In the genomic region with DNA sequence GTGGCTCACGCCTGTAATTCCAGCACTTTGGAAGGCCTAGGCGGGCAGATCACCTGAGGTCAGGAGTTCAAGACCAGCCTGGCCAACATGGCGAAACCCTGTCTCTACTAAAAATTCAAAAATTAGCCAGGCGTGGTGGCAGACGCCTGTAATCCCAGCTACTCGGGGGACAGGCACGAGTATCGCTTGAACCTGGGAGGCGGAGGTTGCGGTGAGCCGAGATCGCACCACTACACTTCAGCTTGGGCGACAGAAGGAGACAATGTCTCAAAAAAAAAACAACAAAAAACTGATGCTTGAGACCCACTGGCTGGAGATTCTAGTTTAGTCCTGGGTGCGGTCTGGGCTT, we compare ENCODE assay signal across 8 cellular contexts. TPM values are rescaled to one million over a fixed set of nuclear protein-coding genes. Genes with fewer than 3 reads are reported as not detected.
A peak's percentile ranks its signal among the peaks of the same experiment; 100 is the strongest.
DNase-seq lines count a peak whose midpoint lies in the region; ATAC-seq and TF ChIP-seq lines count a peak whose summit lies in the region.
"Not testable (repeated sequence)": the region's sequence is repeated elsewhere in the genome, so short reads cannot be mapped to it uniquely, and the experiment has no call there.

No MANE protein-coding gene starts in this region.

- H3K4me3 ChIP-seq in MM.1S (ENCODE audit: low read length) (peak overlapping the region; percentile 82), fibroblast of the aortic adventitia (ENCODE audit: low read depth, low read length) (peak overlapping the region; percentile 35), prostate gland (peak overlapping the region; percentile 57 to 58), upper lobe of left lung (peak overlapping the region in 3 of 4 donors; percentile 73 to 75 (median 74))

- not testable (repeated sequence) for H3K4me1 ChIP-seq in MM.1S (ENCODE audit: low read length); prostate gland (replicated peaks); upper lobe of left lung

- H3K36me3 ChIP-seq in MM.1S (replicated peaks; ENCODE audit: insufficient read depth, low read length); prostate gland; upper lobe of left lung: not testable (repeated sequence)

- not testable (repeated sequence) for H4K20me1 ChIP-seq in MM.1S (ENCODE audit: insufficient read depth, low read length)

- peak overlapping the region; percentile 42; the same call in 1 of the 2 replicates for H2AFZ ChIP-seq in MM.1S (ENCODE audit: low read length)

- H3K4me3 Mint-ChIP-seq in activated CD4-positive, alpha-beta T cell treated with anti-CD3 and anti-CD28 coated beads, Interleukin-2, amount 10 ng/mL, durations not matched to agents 7 days and 5 days, result peak overlapping the region; percentile 84
- H3K4me3 Mint-ChIP-seq in brain (peak overlapping the region; percentile 85 to 97 (median 86)), memory B cell (peak overlapping the region; percentile 87)

- H3K4me1 Mint-ChIP-seq in activated CD4-positive, alpha-beta T cell treated with anti-CD3 and anti-CD28 coated beads, Interleukin-2, amount 10 ng/mL, durations not matched to agents 7 days and 5 days, result peaks cover 30% of the 10 kb centered on the region
- H3K4me1 Mint-ChIP-seq in brain (peaks cover 21% of the 10 kb centered on the region), memory B cell (peaks cover 15% of the 10 kb centered on the region)

- H3F3A ChIP-seq in MM.1S (ENCODE audit: insufficient read depth, low read length), result not testable (repeated sequence)

- not testable (repeated sequence) for H3K9me3 Mint-ChIP-seq in activated CD4-positive, alpha-beta T cell treated with anti-CD3 and anti-CD28 coated beads, Interleukin-2, amount 10 ng/mL, durations not matched to agents 7 days and 5 days; brain; memory B cell

- not testable (repeated sequence) for H3K27me3 ChIP-seq in MM.1S (replicated peaks; ENCODE audit: insufficient read depth, low read length); prostate gland (replicated peaks; ENCODE audit: insufficient read depth); upper lobe of left lung

- H3K9me3 ChIP-seq in MM.1S (replicated peaks; ENCODE audit: insufficient read depth, low read length); prostate gland: not testable (repeated sequence)
- H3K9me3 ChIP-seq in upper lobe of left lung, result peaks cover 0 to 11% (median 0%) of the 10 kb centered on the region in 4 donors

- not testable (repeated sequence) for H3K27me3 Mint-ChIP-seq in activated CD4-positive, alpha-beta T cell treated with anti-CD3 and anti-CD28 coated beads, Interleukin-2, amount 10 ng/mL, durations not matched to agents 7 days and 5 days; brain; memory B cell

- not testable (repeated sequence) for TF ChIP-seq EP300 in upper lobe of left lung (IDR thresholded peaks at IDR 0.05)

- H3K4me2 ChIP-seq in MM.1S (ENCODE audit: low read depth, low read length), result peak overlapping the region; percentile 74; the same call in 1 of the 2 replicates

- H3K36me3 Mint-ChIP-seq in activated CD4-positive, alpha-beta T cell treated with anti-CD3 and anti-CD28 coated beads, Interleukin-2, amount 10 ng/mL, durations not matched to agents 7 days and 5 days (ENCODE audit: low read depth); brain; memory B cell: not testable (repeated sequence)

- intact Hi-C loops in prostate gland (cut with DNase I), result loop anchor here (5.0 kb wide), 1 partner anchor 39 kb away; a partner anchor contains a TSS

- H3K9me2 ChIP-seq in MM.1S (replicated peaks; ENCODE audit: insufficient read depth, low read length), result not testable (repeated sequence)

- CTCF ChIA-PET in activated CD4-positive, alpha-beta T cell treated with anti-CD3 and anti-CD28 coated beads, Interleukin-2, amount 10 ng/mL, durations not matched to agents 7 days and 5 days (lab: Charles Lee), result interaction anchor here (0.6 kb wide), 1 partner anchor 1062 kb away, joined by 3 read pairs; no protein-coding TSS in a partner anchor

- H3K9ac ChIP-seq in MM.1S (ENCODE audit: low read length), result peak overlapping the region; percentile 41; the same call in 1 of the 2 replicates

- TF ChIP-seq CTCF in MM.1S (IDR thresholded peaks at IDR 0.05; ENCODE audit: low read length); brain (conservative IDR thresholded peaks at IDR 0.05); fibroblast of the aortic adventitia (IDR thresholded peaks at IDR 0.05; ENCODE audit: insufficient read depth, low read length); prostate gland (IDR thresholded peaks at IDR 0.05); upper lobe of left lung (IDR thresholded peaks at IDR 0.05): not testable (repeated sequence)

- H3K79me2 ChIP-seq in MM.1S (ENCODE audit: low read length), result peaks cover 30% of the 10 kb centered on the region

- POLR2A ChIA-PET in activated CD4-positive, alpha-beta T cell treated with anti-CD3 and anti-CD28 coated beads, Interleukin-2, amount 10 ng/mL, durations not matched to agents 7 days and 5 days (lab: Charles Lee), result not testable (repeated sequence)

- H3K27ac ChIP-seq in MM.1S (ENCODE audit: low read length), result peak overlapping the region; percentile 66; the same call in 1 of the 2 replicates
- peak overlapping the region; percentile 84 to 87 for H3K27ac ChIP-seq in prostate gland
- peak overlapping the region; percentile 92 to 96 (median 94) for H3K27ac ChIP-seq in upper lobe of left lung

- H3K27ac Mint-ChIP-seq in activated CD4-positive, alpha-beta T cell treated with anti-CD3 and anti-CD28 coated beads, Interleukin-2, amount 10 ng/mL, durations not matched to agents 7 days and 5 days, result peak overlapping the region; percentile 88
- peak overlapping the region; percentile 78 to 98 (median 93) for H3K27ac Mint-ChIP-seq in brain
- H3K27ac Mint-ChIP-seq in memory B cell, result peak overlapping the region; percentile 92

- 83% methylated on average over 8 of the region's 14 CpGs for WGBS in prostate gland
- WGBS in upper lobe of left lung, 2 donors, result 72 to 79% methylated on average over 10 to 14 of the region's 14 CpGs

- ATAC-seq in memory B cell (ENCODE audit: low read depth); upper lobe of left lung (ENCODE audit: low FRiP score in 2 of 2): not testable (repeated sequence)

- TF ChIP-seq POLR2A in prostate gland (IDR thresholded peaks at IDR 0.05); upper lobe of left lung (IDR thresholded peaks at IDR 0.05): not testable (repeated sequence)

- DNase-seq in DMS53 (lab: John Stamatoyannopoulos, UW), result peak; percentile 28
- not testable (repeated sequence) for DNase-seq in MM.1S; activated CD4-positive, alpha-beta T cell treated with anti-CD3 and anti-CD28 coated beads, Interleukin-2, amount 10 ng/mL, durations not matched to agents 7 days and 5 days; fibroblast of the aortic adventitia (ENCODE audit: low read depth); memory B cell (ENCODE audit: low spot score in 2 of 2); prostate gland (ENCODE audit: low spot score); upper lobe of left lung

RNA-seq across cellular contexts. Expression of a gene that starts 0.5 kb away (rescaled TPM):
- total RNA-seq in activated CD4-positive, alpha-beta T cell treated with anti-CD3 and anti-CD28 coated beads, Interleukin-2, amount 10 ng/mL, durations not matched to agents 7 days and 5 days, result 10 to 100 TPM; 21.5 to 23.4 TPM
- polyA plus RNA-seq in brain (ENCODE audit: insufficient read depth, low read depth, low replicate concordance), result 7.9 TPM
- total RNA-seq in fibroblast of the aortic adventitia (ENCODE audit: low replicate concordance) (52.8 and 83.0 TPM in 2 replicates), prostate gland (10 to 100 TPM; 19.6 to 31.5 TPM), upper lobe of left lung (10 to 100 TPM; 40.3 to 54.5 (median 45.1) TPM)

RNA-seq across cellular contexts. Expression of a gene that starts 39.4 kb away (rescaled TPM):
- total RNA-seq in activated CD4-positive, alpha-beta T cell treated with anti-CD3 and anti-CD28 coated beads, Interleukin-2, amount 10 ng/mL, durations not matched to agents 7 days and 5 days, result 10 to 100 TPM; 86.3 to 89.7 TPM
- polyA plus RNA-seq in brain (ENCODE audit: insufficient read depth, low read depth, low replicate concordance), result 71.9 TPM
- 75.7 and 450 TPM in 2 replicates for total RNA-seq in fibroblast of the aortic adventitia (ENCODE audit: low replicate concordance)
- total RNA-seq in prostate gland, result 100 to 1,000 TPM; 461 to 567 TPM
- total RNA-seq in upper lobe of left lung, result 1,000 to 10,000 TPM in 4 of 6 donors, 100 to 1,000 TPM in 2; 657 to 1,891 (median 1,145) TPM
